ENCODE assay signal across 14 cellular contexts in the genomic region with DNA sequence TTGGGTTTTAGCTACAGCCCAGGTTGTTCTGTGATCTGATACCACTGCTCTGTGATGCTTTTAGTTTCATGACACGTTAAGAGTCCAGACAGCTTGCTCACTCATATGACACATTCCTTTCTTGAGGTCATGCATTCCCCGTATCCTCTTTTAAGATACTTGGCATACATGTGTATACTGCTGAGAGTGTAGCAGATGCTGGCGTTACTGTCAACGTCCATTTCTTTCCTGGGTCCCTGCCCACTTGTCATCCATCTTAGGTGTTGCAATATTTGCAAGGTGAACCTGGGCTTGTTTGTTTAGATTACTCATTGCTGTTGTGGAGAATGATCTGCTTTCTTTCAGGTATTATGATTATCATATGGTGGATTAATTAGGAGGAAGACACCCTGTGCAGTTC. TPM values are rescaled to one million over a fixed set of nuclear protein-coding genes. Genes with fewer than 3 reads are reported as not detected.
DNase-seq lines count a peak whose midpoint lies in the region; ATAC-seq, FAIRE-seq and TF ChIP-seq lines count a peak whose summit lies in the region.
"Had no signal": no experiment of that assay in that cellular context is flagged by ENCODE, and none has a peak within 500 bp of the region (broad histone marks: within the 10 kb centered on the region; RNA-seq: fewer than 3 reads in every experiment).

No MANE protein-coding gene starts in this region.

- H3K27me3 ChIP-seq in astrocyte (ENCODE audit: insufficient read depth, low read length) = no peaks in the 10 kb centered on the region
- H3K27me3 ChIP-seq: BLaER1 had no signal

- H3K27me3 Mint-ChIP-seq in astrocyte (ENCODE audit: low read depth, unreplicated experiment) = no peaks in the 10 kb centered on the region

- no peaks in the 10 kb centered on the region for H3K36me3 Mint-ChIP-seq in astrocyte (ENCODE audit: low read depth, unreplicated experiment)

- no peaks in the 10 kb centered on the region for H4K20me1 ChIP-seq in astrocyte (ENCODE audit: insufficient read depth, low read length)
- H4K20me1 ChIP-seq: BLaER1 had no signal

- H3K27ac Mint-ChIP-seq in astrocyte (ENCODE audit: unreplicated experiment) = peak overlapping the region; percentile 77

- no peak overlapping the region for H2AFZ ChIP-seq in astrocyte (ENCODE audit: low read depth, low read length)

- H3K4me1 ChIP-seq in astrocyte (ENCODE audit: insufficient read depth, low read length) = peaks cover 12% of the 10 kb centered on the region

- H3K9me3 Mint-ChIP-seq in astrocyte (ENCODE audit: unreplicated experiment) = peaks cover 2% of the 10 kb centered on the region
- H3K9me3 Mint-ChIP-seq: activated T-cell treated with anti-CD3 and anti-CD28 coated beads, Interleukin-2, amount 50 U/mL, for 4 hours had no signal

- no peaks in the 10 kb centered on the region for H3K9me3 ChIP-seq in astrocyte (ENCODE audit: insufficient read depth, low read depth, low read length)
- H3K9me3 ChIP-seq: BLaER1 had no signal

- H3K27ac ChIP-seq in C4-2B (peak overlapping the region; percentile 16; the same call in 1 of the 2 replicates), astrocyte (ENCODE audit: low read depth, low read length) (no peak overlapping the region)
- H3K27ac ChIP-seq: BLaER1, VCaP had no signal

- TF ChIP-seq CTCF in C4-2B (conservative IDR thresholded peaks at IDR 0.05) (no peak), astrocyte (IDR thresholded peaks at IDR 0.05; ENCODE audit: insufficient read depth, low read depth, low read length) (no peak)

- no peaks in the 10 kb centered on the region for H3K79me2 ChIP-seq in astrocyte (ENCODE audit: insufficient read depth, low read length)

- ATAC-seq in HG02938 (IDR thresholded peaks at IDR 0.05; ENCODE audit: unreplicated experiment) (peak; percentile 66), HG03469 (IDR thresholded peaks at IDR 0.05; ENCODE audit: unreplicated experiment) (no peak)
- ATAC-seq: activated T-cell treated with anti-CD3 and anti-CD28 coated beads, Interleukin-2, amount 50 U/mL, for 4 hours had no signal

- peak overlapping the region; percentile 50 for H3K4me2 ChIP-seq in astrocyte (ENCODE audit: low read length)
- H3K4me2 ChIP-seq: BLaER1 had no signal

- FAIRE-seq in astrocyte (lab: Jason Lieb, UNC) = peak; percentile 98

- peaks cover 21% of the 10 kb centered on the region for H3K4me1 Mint-ChIP-seq in astrocyte (ENCODE audit: low read depth, unreplicated experiment)

- H3K4me3 Mint-ChIP-seq in astrocyte (ENCODE audit: unreplicated experiment) = no peak overlapping the region
- H3K4me3 Mint-ChIP-seq: activated T-cell treated with anti-CD3 and anti-CD28 coated beads, Interleukin-2, amount 50 U/mL, for 4 hours had no signal

- H3K4me3 ChIP-seq in astrocyte (ENCODE audit: insufficient read depth, low read depth, low read length) = no peak overlapping the region
- H3K4me3 ChIP-seq: BLaER1, lung had no signal

- no peaks in the 10 kb centered on the region for H3K36me3 ChIP-seq in astrocyte (ENCODE audit: insufficient read depth, low read length)
- H3K36me3 ChIP-seq: BLaER1 had no signal

- H3K9ac ChIP-seq in astrocyte (ENCODE audit: low read length) = no peak overlapping the region
- H3K9ac ChIP-seq: BLaER1 had no signal

- DNase-seq in astrocyte (ENCODE audit: low read depth) (peak; percentile 79), kidney tubule cell (ENCODE audit: low spot score) (peak; percentile 92), NCI-H774 (lab: John Stamatoyannopoulos, UW) (no peak), NCI-H1417 treated with DMSO at 0.1 percent for 48 hours (lab: John Stamatoyannopoulos, UW) (no peak), NCI-H510A treated with DMSO at 0.1 percent for 48 hours (lab: John Stamatoyannopoulos, UW) (no peak)
- DNase-seq: activated T-cell treated with anti-CD3 and anti-CD28 coated beads, Interleukin-2, amount 50 U/mL, for 4 hours; H7; substantia nigra had no signal

RNA-seq across cellular contexts. Expression of a gene that starts 9.1 kb away (rescaled TPM):
- 57.6 and 71.7 TPM in 2 replicates for total RNA-seq in astrocyte

Comparison
In these comparisons a context has a peak if more than half of its experiments do, and no peak if none do; other contexts are left out.
1. DNase-seq: peak in astrocyte (single experiment) and kidney tubule cell (single experiment); none in NCI-H774 (single experiment), NCI-H1417 treated with DMSO at 0.1 percent for 48 hours (single experiment) and NCI-H510A treated with DMSO at 0.1 percent for 48 hours (single experiment).